12 cellular contexts compared by ENCODE assay signal in genomic region chr15:70033529-70034140, GRCh38.
A peak's percentile ranks its signal among the peaks of the same experiment; 100 is the strongest.
DNase-seq lines count a peak whose midpoint lies in the region; ATAC-seq and TF ChIP-seq lines count a peak whose summit lies in the region.
"Had no signal": no experiment of that assay in that cellular context is flagged by ENCODE, and none has a peak within 500 bp of the region (broad histone marks: within the 10 kb centered on the region; RNA-seq: fewer than 3 reads in every experiment).

No MANE protein-coding gene starts in this region.

- no peak overlapping the region for H3K27ac ChIP-seq in SK-N-MC
- H3K27ac ChIP-seq: lower lobe of right lung had no signal

- intact Hi-C loops in natural killer cell (cut with micrococcal nuclease), result no loop called here

- no peaks in the 10 kb centered on the region for H3K4me1 Mint-ChIP-seq in natural killer cell
- H3K4me1 Mint-ChIP-seq in activated T-helper 17 cell treated with anti-CD3 and anti-CD28 coated beads, Interleukin-2, amount 50 U/mL, for 72 hours, result no peaks in the 10 kb centered on the region
- H3K4me1 Mint-ChIP-seq: activated CD4-positive, alpha-beta memory T cell treated with anti-CD3 and anti-CD28 coated beads, Interleukin-2, amount 10 ng/mL, durations not matched to agents 7 days and 5 days had no signal

- DNase-seq in AG04449 (ENCODE audit: low read depth, low spot score) (no peak), M059J (ENCODE audit: low read depth) (peak; percentile 49), SK-N-MC (ENCODE audit: low read depth, low spot score) (no peak), kidney tubule cell (ENCODE audit: low spot score) (peak; percentile 10), NOMO-1 treated with DMSO at 0.1 percent for 48 hours (lab: John Stamatoyannopoulos, UW; ENCODE audit: unreplicated experiment) (no peak), natural killer cell (no peak)
- DNase-seq in activated CD4-positive, alpha-beta T cell treated with anti-CD3 and anti-CD28 coated beads for 1 hour, result no peak
- DNase-seq: activated CD4-positive, alpha-beta memory T cell treated with anti-CD3 and anti-CD28 coated beads, Interleukin-2, amount 10 ng/mL, durations not matched to agents 7 days and 5 days; CD8-positive, alpha-beta T cell; lower lobe of right lung; stimulated activated CD4-positive, alpha-beta T cell treated with anti-CD3 and anti-CD28 coated beads, Interleukin-4, amount 100 ng/mL, for 4 hours had no signal

- H3K27ac Mint-ChIP-seq in natural killer cell, result no peak overlapping the region
- H3K27ac Mint-ChIP-seq in activated T-helper 17 cell treated with anti-CD3 and anti-CD28 coated beads, Interleukin-2, amount 50 U/mL, for 72 hours, result no peak overlapping the region
- H3K27ac Mint-ChIP-seq: activated CD4-positive, alpha-beta memory T cell treated with anti-CD3 and anti-CD28 coated beads, Interleukin-2, amount 10 ng/mL, durations not matched to agents 7 days and 5 days; CD8-positive, alpha-beta T cell had no signal

- no peaks in the 10 kb centered on the region for H3K36me3 ChIP-seq in SK-N-MC (ENCODE audit: insufficient read depth, low read length)
- H3K36me3 ChIP-seq: lower lobe of right lung had no signal

- no peak for ATAC-seq in natural killer cell
- ATAC-seq in activated T-helper 17 cell treated with anti-CD3 and anti-CD28 coated beads, Interleukin-2, amount 50 U/mL, for 72 hours (replicated peaks), result no peak
- ATAC-seq: CD8-positive, alpha-beta T cell had no signal

- no peaks in the 10 kb centered on the region for H3K9me3 Mint-ChIP-seq in natural killer cell
- H3K9me3 Mint-ChIP-seq in activated T-helper 17 cell treated with anti-CD3 and anti-CD28 coated beads, Interleukin-2, amount 50 U/mL, for 72 hours, result no peaks in the 10 kb centered on the region
- H3K9me3 Mint-ChIP-seq: activated CD4-positive, alpha-beta memory T cell treated with anti-CD3 and anti-CD28 coated beads, Interleukin-2, amount 10 ng/mL, durations not matched to agents 7 days and 5 days; CD8-positive, alpha-beta T cell had no signal

- H3K9ac ChIP-seq in SK-N-MC (ENCODE audit: insufficient read length), result no peak overlapping the region

- H3K36me3 Mint-ChIP-seq in natural killer cell, result no peaks in the 10 kb centered on the region
- no peaks in the 10 kb centered on the region for H3K36me3 Mint-ChIP-seq in activated T-helper 17 cell treated with anti-CD3 and anti-CD28 coated beads, Interleukin-2, amount 50 U/mL, for 72 hours (ENCODE audit: low read depth)
- H3K36me3 Mint-ChIP-seq: CD8-positive, alpha-beta T cell had no signal

- TF ChIP-seq CTCF in AG04449 (IDR thresholded peaks at IDR 0.05; ENCODE audit: insufficient read depth, low read length, missing control alignments) (no peak), natural killer cell (IDR thresholded peaks at IDR 0.05) (no peak)

- H3K4me3 ChIP-seq in AG04449 (ENCODE audit: low read depth, low read length) (peak overlapping the region; percentile 18; the same call in 1 of the 2 replicates), SK-N-MC (peak overlapping the region; percentile 26; the same call in 1 of the 2 replicates)
- H3K4me3 ChIP-seq: lower lobe of right lung had no signal

- H3K4me3 Mint-ChIP-seq in natural killer cell, result no peak overlapping the region
- no peak overlapping the region for H3K4me3 Mint-ChIP-seq in activated T-helper 17 cell treated with anti-CD3 and anti-CD28 coated beads, Interleukin-2, amount 50 U/mL, for 72 hours
- H3K4me3 Mint-ChIP-seq: activated CD4-positive, alpha-beta memory T cell treated with anti-CD3 and anti-CD28 coated beads, Interleukin-2, amount 10 ng/mL, durations not matched to agents 7 days and 5 days; CD8-positive, alpha-beta T cell had no signal

- CTCF ChIA-PET in AG04449 (lab: Yijun Ruan, JAX), result interaction anchor here (1.0 to 1.2 kb wide), 2 partner anchors 11 to 61 kb away, joined by 3 read pairs; no protein-coding TSS in a partner anchor

- POLR2A ChIA-PET in AG04449 (lab: Yijun Ruan, JAX), result no interaction called here

- H3K27me3 Mint-ChIP-seq in natural killer cell (ENCODE audit: low read depth in 2 of 2), result peaks cover 6 to 7% of the 10 kb centered on the region in 2 donors
- no peaks in the 10 kb centered on the region for H3K27me3 Mint-ChIP-seq in activated T-helper 17 cell treated with anti-CD3 and anti-CD28 coated beads, Interleukin-2, amount 50 U/mL, for 72 hours

- no peaks in the 10 kb centered on the region for H3K9me3 ChIP-seq in SK-N-MC (ENCODE audit: low read depth, low read length)
- H3K9me3 ChIP-seq: lower lobe of right lung had no signal

Comparison
In these comparisons a context has a peak if more than half of its experiments do, and no peak if none do; other contexts are left out.
1. DNase-seq: peak in M059J (single experiment) and kidney tubule cell (single experiment); none in AG04449 (single experiment), SK-N-MC (single experiment), NOMO-1 treated with DMSO at 0.1 percent for 48 hours (single experiment), natural killer cell (single experiment) and activated CD4-positive, alpha-beta T cell treated with anti-CD3 and anti-CD28 coated beads for 1 hour (single experiment).